In the genomic region with DNA sequence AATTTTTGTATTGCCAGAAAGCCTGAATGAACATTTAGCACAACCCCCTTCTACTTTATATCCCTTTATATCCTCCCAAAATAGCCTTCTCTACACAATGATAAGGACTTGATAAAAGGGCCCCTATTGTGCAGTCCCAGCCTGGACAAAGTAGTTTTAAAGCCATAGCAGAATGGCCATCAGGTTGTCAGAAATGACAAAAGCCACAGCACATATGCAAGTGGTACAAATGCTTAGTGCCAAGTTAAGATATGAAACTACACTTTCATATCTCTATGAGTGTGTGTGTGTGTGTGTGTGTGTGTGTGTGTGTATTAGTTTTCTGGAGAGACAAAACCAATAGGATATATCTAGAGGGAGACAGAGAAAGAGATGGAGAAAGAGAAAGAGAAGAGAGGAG, we compare ENCODE assay signal across 17 cellular contexts.
"Had no signal": no experiment of that assay in that cellular context is flagged by ENCODE, and none has a peak within 500 bp of the region (broad histone marks: within the 10 kb centered on the region; RNA-seq: fewer than 3 reads in every experiment).

No MANE protein-coding gene starts in this region.

- H3K4me3 Mint-ChIP-seq: activated naive CD4-positive, alpha-beta T cell treated with anti-CD3 and anti-CD28 coated beads for 36 hours; activated naive CD8-positive, alpha-beta T cell treated with anti-CD3 and anti-CD28 coated beads for 36 hours; activated T-cell treated with anti-CD3 and anti-CD28 coated beads, Interleukin-2, amount 50 U/mL, for 4 hours; T-helper 1 cell treated with Interleukin-12 subunit alpha and Interleukin-12 subunit beta and Interleukin-4 antibody, amounts not matched to agents 30 μg/mL and 1 μg/mL, for 36 hours had no signal

- DNase-seq: activated CD4-positive, alpha-beta T cell treated with anti-CD3 and anti-CD28 coated beads for 4 hours; activated CD4-positive, alpha-beta T cell treated with anti-CD3 and anti-CD28 coated beads, Interleukin-2, amount 50 U/mL, for 4 hours; activated CD8-positive, alpha-beta memory T cell treated with anti-CD3 and anti-CD28 coated beads for 24 hours; activated effector memory CD4-positive, alpha-beta T cell treated with anti-CD3 and anti-CD28 coated beads, Interleukin-2, amount 50 U/mL, for 16 hours; activated naive CD4-positive, alpha-beta T cell treated with anti-CD3 and anti-CD28 coated beads for 36 hours; activated naive CD8-positive, alpha-beta T cell treated with anti-CD3 and anti-CD28 coated beads for 36 hours; activated T-cell treated with anti-CD3 and anti-CD28 coated beads, Interleukin-2, amount 50 U/mL, for 4 hours; brain microvascular endothelial cell; MG63; NCI-H1105; NCI-H1436; NCI-H1694 treated with DMSO at 0.1 percent for 48 hours; NCI-H2029 treated with DMSO at 0.1 percent for 48 hours; SIG-M5; SW 1271 had no signal

- H3K27me3 Mint-ChIP-seq: activated naive CD8-positive, alpha-beta T cell treated with anti-CD3 and anti-CD28 coated beads for 36 hours had no signal

- H3K9me3 Mint-ChIP-seq: activated naive CD4-positive, alpha-beta T cell treated with anti-CD3 and anti-CD28 coated beads for 36 hours; activated naive CD8-positive, alpha-beta T cell treated with anti-CD3 and anti-CD28 coated beads for 36 hours; activated T-cell treated with anti-CD3 and anti-CD28 coated beads, Interleukin-2, amount 50 U/mL, for 4 hours; T-helper 1 cell treated with Interleukin-12 subunit alpha and Interleukin-12 subunit beta and Interleukin-4 antibody, amounts not matched to agents 30 μg/mL and 1 μg/mL, for 36 hours had no signal

- ATAC-seq: activated CD4-positive, CD25-positive, alpha-beta regulatory T cell treated with anti-CD3 and anti-CD28 coated beads, Interleukin-2, amount 50 U/mL, for 24 hours; activated T-cell treated with anti-CD3 and anti-CD28 coated beads, Interleukin-2, amount 50 U/mL, for 4 hours had no signal

- H3K27ac Mint-ChIP-seq: activated naive CD4-positive, alpha-beta T cell treated with anti-CD3 and anti-CD28 coated beads for 36 hours; activated naive CD8-positive, alpha-beta T cell treated with anti-CD3 and anti-CD28 coated beads for 36 hours; T-helper 1 cell treated with Interleukin-12 subunit alpha and Interleukin-12 subunit beta and Interleukin-4 antibody, amounts not matched to agents 30 μg/mL and 1 μg/mL, for 36 hours had no signal
